ENCODE assay signal across 10 cellular contexts in the genomic region with DNA sequence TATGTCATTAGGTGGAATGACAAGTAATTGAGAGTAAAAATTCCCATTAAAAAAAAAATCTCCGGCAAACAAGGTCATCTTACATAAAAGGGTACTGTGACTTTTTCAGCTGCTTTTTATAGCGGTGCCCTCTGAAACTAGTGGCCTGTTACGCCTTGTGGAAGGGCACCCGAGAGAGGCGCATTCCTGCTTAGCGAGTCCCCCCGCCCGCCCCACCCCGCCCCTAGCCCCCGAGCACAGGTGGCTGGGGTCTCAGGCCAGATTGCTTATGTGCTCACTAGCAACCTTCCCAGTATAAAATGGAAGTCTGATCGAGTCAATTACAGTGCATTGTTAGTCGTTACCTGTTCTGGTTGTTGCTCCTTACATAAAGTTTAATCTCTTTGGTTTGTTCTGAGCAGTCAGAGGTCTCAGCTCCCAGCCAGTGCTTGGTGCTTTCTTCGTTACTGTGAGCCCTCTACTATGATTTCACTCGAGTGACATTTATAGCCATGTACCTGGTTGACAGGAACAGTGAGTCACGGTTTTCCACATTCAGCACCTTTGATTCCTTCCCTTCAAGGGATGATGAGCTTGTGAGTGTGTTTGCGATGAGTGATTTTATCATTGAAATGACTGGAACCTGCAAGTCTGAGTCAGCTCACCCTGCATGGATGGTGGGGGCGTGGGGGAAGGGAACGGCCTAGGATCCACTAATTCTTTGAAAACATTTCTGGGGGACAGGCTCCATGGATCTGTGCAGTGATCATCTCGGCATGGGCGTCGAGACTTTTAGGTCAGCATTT. TPM values are rescaled to one million over a fixed set of nuclear protein-coding genes. Genes with fewer than 3 reads are reported as not detected.
DNase-seq lines count a peak whose midpoint lies in the region; ATAC-seq, FAIRE-seq and TF ChIP-seq lines count a peak whose summit lies in the region.
"Had no signal": no experiment of that assay in that cellular context is flagged by ENCODE, and none has a peak within 500 bp of the region (broad histone marks: within the 10 kb centered on the region; RNA-seq: fewer than 3 reads in every experiment).

No MANE protein-coding gene starts in this region.

- DNase-seq in ACHN (peak; percentile 43), RWPE2 (ENCODE audit: low spot score) (no peak), bronchial epithelial cell (ENCODE audit: low read depth) (peak; percentile 88), prostate gland (ENCODE audit: low spot score) (peak; percentile 40), thyroid gland (no peak), GM12892 (ENCODE audit: insufficient read length) (no peak)
- no peak for DNase-seq in effector memory CD8-positive, alpha-beta T cell
- DNase-seq: NCI-H2081 had no signal

- H3K9me3 ChIP-seq in RWPE2 (ENCODE audit: severe bottlenecking) (no peaks in the 10 kb centered on the region), prostate gland (no peaks in the 10 kb centered on the region), thyroid gland (no peaks in the 10 kb centered on the region)

- H3K27me3 ChIP-seq in RWPE2 (ENCODE audit: insufficient read depth, poor library complexity, severe bottlenecking) (no peaks in the 10 kb centered on the region), bronchial epithelial cell (ENCODE audit: control insufficient read depth, insufficient read depth, low read length) (no peaks in the 10 kb centered on the region), prostate gland (replicated peaks; ENCODE audit: insufficient read depth) (no peaks in the 10 kb centered on the region), thyroid gland (no peaks in the 10 kb centered on the region)

- H3K4me3 Mint-ChIP-seq in effector memory CD8-positive, alpha-beta T cell, result no peak overlapping the region
- H3K4me3 Mint-ChIP-seq: CD4-positive, CD25-positive, alpha-beta regulatory T cell had no signal

- in situ Hi-C loops in ACHN (cut with HindIII; ENCODE audit: low pct_ligation_motif_present, low pct_unique_long_range_greater_than_20kb, low sequenced_read_pairs), result no loop called here

- no peaks in the 10 kb centered on the region for H3K36me3 Mint-ChIP-seq in effector memory CD8-positive, alpha-beta T cell (ENCODE audit: insufficient read depth)
- H3K36me3 Mint-ChIP-seq: CD4-positive, CD25-positive, alpha-beta regulatory T cell had no signal

- peaks cover 0 to 6% of the 10 kb centered on the region in 2 donors for H3K27me3 Mint-ChIP-seq in effector memory CD8-positive, alpha-beta T cell

- H3K4me1 Mint-ChIP-seq in effector memory CD8-positive, alpha-beta T cell (ENCODE audit: low read depth in 2 of 2), result peaks cover 7 to 17% of the 10 kb centered on the region in 2 donors

- intact Hi-C loops in prostate gland (cut with DNase I), result no loop called here
- intact Hi-C loops in thyroid gland (cut with DNase I), result no loop called here

- ATAC-seq in RWPE2 (ENCODE audit: low read depth), result peak; percentile 97
- ATAC-seq in HG02798 (IDR thresholded peaks at IDR 0.05; ENCODE audit: poor library complexity, unreplicated experiment), result no peak
- ATAC-seq in effector memory CD8-positive, alpha-beta T cell (replicated peaks), result no peak

- H3K9me3 Mint-ChIP-seq in effector memory CD8-positive, alpha-beta T cell, result no peaks in the 10 kb centered on the region

- WGBS in prostate gland, result 49% methylated on average over 21 of the region's 21 CpGs
- 64 to 68% methylated on average over 19 to 21 of the region's 21 CpGs for WGBS in thyroid gland, 2 donors

- H3K4me1 ChIP-seq in RWPE2 (ENCODE audit: insufficient read depth, poor library complexity, severe bottlenecking) (peaks cover 6% of the 10 kb centered on the region), prostate gland (replicated peaks) (no peaks in the 10 kb centered on the region), thyroid gland (peaks cover 0 to 7% of the 10 kb centered on the region in 2 donors)

- TF ChIP-seq CTCF in RWPE2 (IDR thresholded peaks at IDR 0.05; ENCODE audit: poor library complexity, severe bottlenecking), result no peak
- TF ChIP-seq CTCF in bronchial epithelial cell (IDR thresholded peaks at IDR 0.05; ENCODE audit: insufficient read depth, low read length, severe bottlenecking), result no peak
- no peak for TF ChIP-seq CTCF in prostate gland (IDR thresholded peaks at IDR 0.05)
- TF ChIP-seq CTCF in thyroid gland (IDR thresholded peaks at IDR 0.05), result no peak

- H3K27ac ChIP-seq in RWPE2 (ENCODE audit: poor library complexity, severe bottlenecking), result peak overlapping the region; percentile 17
- peak overlapping the region in 1 of 2 donors; percentile 47 for H3K27ac ChIP-seq in prostate gland
- H3K27ac ChIP-seq in thyroid gland, result no peak overlapping the region

- TF ChIP-seq POLR2A in prostate gland (IDR thresholded peaks at IDR 0.05) (no peak), thyroid gland (IDR thresholded peaks at IDR 0.05) (no peak), GM12892 (IDR thresholded peaks at IDR 0.05; ENCODE audit: low read depth, low read length) (no peak)

- peak; percentile 72 for FAIRE-seq in bronchial epithelial cell (lab: Jason Lieb, UNC)
- no peak for FAIRE-seq in GM12892 (lab: Jason Lieb, UNC)

- no peaks in the 10 kb centered on the region for H3K36me3 ChIP-seq in RWPE2 (ENCODE audit: low read depth)
- H3K36me3 ChIP-seq in bronchial epithelial cell (ENCODE audit: control insufficient read depth, insufficient read depth, low read length), result no peaks in the 10 kb centered on the region
- H3K36me3 ChIP-seq in prostate gland, result no peaks in the 10 kb centered on the region
- H3K36me3 ChIP-seq in thyroid gland, result no peaks in the 10 kb centered on the region

- no peak overlapping the region for H3K27ac Mint-ChIP-seq in effector memory CD8-positive, alpha-beta T cell
- H3K27ac Mint-ChIP-seq: CD4-positive, CD25-positive, alpha-beta regulatory T cell had no signal

- no peak overlapping the region for H3K4me3 ChIP-seq in RWPE2 (ENCODE audit: severe bottlenecking)
- no peak overlapping the region for H3K4me3 ChIP-seq in bronchial epithelial cell (ENCODE audit: low read depth, low read length)
- no peak overlapping the region for H3K4me3 ChIP-seq in prostate gland
- H3K4me3 ChIP-seq in thyroid gland (replicated peaks in 1 of 3), result no peak overlapping the region

RNA-seq across cellular contexts. Expression of a gene that starts 47.6 kb away (rescaled TPM):
- total RNA-seq in bronchial epithelial cell (1.8 TPM in 2 replicates), prostate gland (10 to 100 TPM; 53.3 to 66.2 TPM), thyroid gland (10 to 100 TPM in 2 of 4 donors, 1 to 10 TPM in 2; 6.2 to 20.6 (median 15.1) TPM)
- polyA plus RNA-seq in GM12892 (2012; ENCODE audit: missing spikeins), result 0.17 TPM

Comparison
In these comparisons a context has a peak if more than half of its experiments do, and no peak if none do; other contexts are left out.
1. DNase-seq: peak in ACHN (single experiment), bronchial epithelial cell (single experiment) and prostate gland (single experiment); none in RWPE2 (single experiment), thyroid gland (0 of 2), effector memory CD8-positive, alpha-beta T cell (0 of 3) and GM12892 (single experiment).